ENCODE assay signal across 10 cellular contexts in genomic region chr20:21076073-21076472, GRCh38. TPM values are rescaled to one million over a fixed set of nuclear protein-coding genes. Genes with fewer than 3 reads are reported as not detected.
"Had no signal": no experiment of that assay in that cellular context is flagged by ENCODE, and none has a peak within 500 bp of the region (broad histone marks: within the 10 kb centered on the region; RNA-seq: fewer than 3 reads in every experiment).

No MANE protein-coding gene starts in this region.

- H3K4me3 Mint-ChIP-seq: IgD-negative memory B cell had no signal

- DNase-seq: IMR-90, KBM-7, KG1 had no signal

- H3K9ac ChIP-seq: KMS-11 had no signal

- H3K27ac ChIP-seq: HL-60, KMS-11 had no signal

- H3K4me3 ChIP-seq: K562 had no signal

- H3K4me2 ChIP-seq: KMS-11 had no signal

- H3K4me1 Mint-ChIP-seq: IgD-negative memory B cell had no signal

- H3K27ac Mint-ChIP-seq: IgD-negative memory B cell had no signal

- ATAC-seq: K562 had no signal

- FAIRE-seq: HTR-8/SVneo, K562 had no signal

- H3K9me3 Mint-ChIP-seq: IgD-negative memory B cell had no signal

RNA-seq across cellular contexts. Expression of gene LINC00237, which starts 30.1 kb away (rescaled TPM):
- total RNA-seq: HT-29, HT1080, IMR-90, K562 had no signal
- polyA plus RNA-seq: IgD-negative memory B cell, IMR-90, K562 had no signal
